5 cellular contexts compared by ENCODE assay signal in the genomic region with DNA sequence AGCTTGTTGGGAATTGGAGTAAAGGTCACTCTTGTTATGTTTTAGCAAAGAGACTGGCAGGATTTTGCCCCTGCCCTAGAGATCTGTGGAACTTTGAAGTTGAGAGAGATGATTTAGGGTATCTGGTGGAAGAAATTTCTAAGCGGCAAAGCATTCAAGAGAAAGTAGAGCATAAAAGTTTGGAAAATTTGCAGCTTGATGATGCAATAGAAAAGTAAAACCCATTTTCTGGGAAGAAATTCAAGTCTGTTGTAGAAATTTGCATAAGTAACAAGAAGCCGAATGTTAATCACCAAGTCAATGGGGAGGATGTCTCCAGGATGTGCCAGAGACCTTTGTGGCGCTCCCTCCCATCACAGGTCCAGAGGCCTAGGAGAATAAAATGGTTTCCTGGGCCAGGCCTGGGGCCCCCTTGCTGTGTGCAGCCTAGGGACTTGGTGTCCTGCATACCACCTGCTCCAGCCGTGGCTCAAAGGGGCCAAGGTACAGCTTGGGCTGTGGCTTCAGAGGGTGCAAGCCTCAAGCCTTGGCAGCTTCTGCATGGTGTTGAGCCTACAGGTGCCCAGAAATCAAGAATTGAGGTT.
DNase-seq lines count a peak whose midpoint lies in the region; ATAC-seq, FAIRE-seq and TF ChIP-seq lines count a peak whose summit lies in the region.
"Not testable (repeated sequence)": the region's sequence is repeated elsewhere in the genome, so short reads cannot be mapped to it uniquely, and the experiment has no call there.

No MANE protein-coding gene starts in this region.

- not testable (repeated sequence) for H2AFZ ChIP-seq in K562 (ENCODE audit: low read depth, low read length); HepG2 (ENCODE audit: low read length)

- H3K27me3 ChIP-seq in K562 (ENCODE audit: control insufficient read depth in 2 of 2, insufficient read depth in 2 of 2, low read length in 2 of 2); HepG2 (ENCODE audit: control insufficient read depth in 1 of 2, insufficient read depth in 2 of 2, low read length in 2 of 2): not testable (repeated sequence)

- TF ChIP-seq CTCF in A549 (IDR thresholded peaks at IDR 0.05); HEK293 (tag by site-specific recombination; IDR thresholded peaks at IDR 0.05); K562 (IDR thresholded peaks at IDR 0.05 in 2 of 3, conservative IDR thresholded peaks at IDR 0.05 in 1 of 3; ENCODE audit: insufficient read depth in 2 of 3, low read depth in 1 of 3, low read length in 3 of 3); endothelial cell (IDR thresholded peaks at IDR 0.05; ENCODE audit: unreplicated experiment); HepG2 (CRISPR knock-in tag; IDR thresholded peaks at IDR 0.05): not testable (repeated sequence)

- not testable (repeated sequence) for DNase-seq in A549 (ENCODE audit: low read depth in 1 of 2, low spot score in 1 of 2); K562 (ENCODE audit: extremely low read depth in 1 of 4, low spot score in 3 of 4); endothelial cell (ENCODE audit: low spot score); HepG2 (ENCODE audit: low spot score)

- not testable (repeated sequence) for H3K9me3 Mint-ChIP-seq in endothelial cell (ENCODE audit: unreplicated experiment)

- H3K27me3 Mint-ChIP-seq in endothelial cell (ENCODE audit: unreplicated experiment) = not testable (repeated sequence)

- not testable (repeated sequence) for BruUV-seq in K562 (replicated peaks; lab: Mats Ljungman, UMichigan); HepG2 (replicated peaks; lab: Mats Ljungman, UMichigan)

- H3K9ac ChIP-seq in K562 (ENCODE audit: insufficient read depth in 1 of 2, low read depth in 2 of 2, low read length in 2 of 2); HepG2 (ENCODE audit: insufficient read depth, low read depth, low read length): not testable (repeated sequence)

- not testable (repeated sequence) for FAIRE-seq in A549 (lab: Jason Lieb, UNC); K562 (lab: Jason Lieb, UNC); HepG2 (lab: Jason Lieb, UNC)

- TF ChIP-seq POLR2A in A549 (IDR thresholded peaks at IDR 0.05; ENCODE audit: low read length); K562 (conservative IDR thresholded peaks at IDR 0.05); HepG2 (IDR thresholded peaks at IDR 0.05; ENCODE audit: insufficient read depth in 1 of 2, low read depth in 2 of 2, low read length in 2 of 2): not testable (repeated sequence)

- not testable (repeated sequence) for H3K9me1 ChIP-seq in K562 (ENCODE audit: control insufficient read depth, insufficient read depth, low read length)

- H3K4me2 ChIP-seq in A549; K562 (ENCODE audit: insufficient read depth, low read length); HepG2 (ENCODE audit: low read depth, low read length): not testable (repeated sequence)

- POLR2A ChIA-PET in A549 (lab: Yijun Ruan, JAX); HEK293 (lab: Yijun Ruan, JAX); HepG2 (lab: Yijun Ruan, JAX): not testable (repeated sequence)
- POLR2A ChIA-PET in K562 (lab: Yijun Ruan, JAX) = interaction anchor here (1.0 kb wide), 1 partner anchor 196 kb away, joined by 3 read pairs; no protein-coding TSS in a partner anchor

- TF ChIP-seq EP300 in A549 (IDR thresholded peaks at IDR 0.05); K562 (IDR thresholded peaks at IDR 0.05; ENCODE audit: low read length); HepG2 (IDR thresholded peaks at IDR 0.05; ENCODE audit: low read depth in 2 of 2, low read length in 2 of 2); HepG2 (CRISPR knock-in tag; IDR thresholded peaks at IDR 0.05; ENCODE audit: borderline replicate concordance): not testable (repeated sequence)

- peaks cover 27% of the 10 kb centered on the region for H3K36me3 Mint-ChIP-seq in endothelial cell (ENCODE audit: low read depth, unreplicated experiment)

- peaks cover 11% of the 10 kb centered on the region; the same call in 2 of the 3 replicates for H3K9me3 ChIP-seq in A549
- not testable (repeated sequence) for H3K9me3 ChIP-seq in HEK293 (ENCODE audit: control insufficient read depth, insufficient read depth, low read depth, low read length); K562 (replicated peaks; ENCODE audit: control insufficient read depth, insufficient read depth, low read depth, low read length)
- H3K9me3 ChIP-seq in HepG2 (ENCODE audit: low read length) = peaks cover 13% of the 10 kb centered on the region

- WGBS in A549 (ENCODE audit: missing lambda C conversion rate) = 98% methylated on average over 4 of the region's 4 CpGs
- 97% methylated on average over 4 of the region's 4 CpGs for WGBS in K562 (ENCODE audit: insufficient coverage, low coverage, missing lambda C conversion rate)
- 100% methylated on average over 3 of the region's 4 CpGs for WGBS in HepG2 (ENCODE audit: low lambda C conversion rate)

- not testable (repeated sequence) for H4K20me1 ChIP-seq in K562 (replicated peaks; ENCODE audit: control insufficient read depth, insufficient read depth, low read length); HepG2 (ENCODE audit: insufficient read depth, low read length)

- H3K79me2 ChIP-seq in K562 (ENCODE audit: control insufficient read depth, insufficient read depth, low read length); HepG2 (ENCODE audit: insufficient read depth, low read length): not testable (repeated sequence)

- H3K4me3 Mint-ChIP-seq in endothelial cell (ENCODE audit: unreplicated experiment) = peak overlapping the region; percentile 19

- CTCF ChIA-PET in A549 (lab: Yijun Ruan, JAX) = interaction anchor here (1.2 to 1.5 kb wide), 3 partner anchors 10 to 241 kb away, joined by 3 to 5 read pairs (median 3); no protein-coding TSS in a partner anchor
- CTCF ChIA-PET in HEK293 (lab: Yijun Ruan, JAX); K562 (lab: Yijun Ruan, JAX; ENCODE audit: low intra/inter-chr PET ratio); HepG2 (lab: Yijun Ruan, JAX; ENCODE audit: low intra/inter-chr PET ratio, low total read pairs): not testable (repeated sequence)

- not testable (repeated sequence) for H3K27ac Mint-ChIP-seq in endothelial cell (ENCODE audit: unreplicated experiment)

- ATAC-seq in A549, K562, HepG2: not testable (repeated sequence)

- H3K36me3 ChIP-seq in HEK293 (ENCODE audit: control insufficient read depth in 2 of 2, insufficient read depth in 1 of 2, low read length in 2 of 2); K562 (ENCODE audit: control insufficient read depth, insufficient read depth, low read length); HepG2 (replicated peaks in 1 of 2; ENCODE audit: control insufficient read depth in 1 of 2, insufficient read depth in 2 of 2, low read length in 2 of 2): not testable (repeated sequence)

- peaks cover 21% of the 10 kb centered on the region for H3K4me1 ChIP-seq in A549
- H3K4me1 ChIP-seq in HEK293 (ENCODE audit: control insufficient read depth, insufficient read depth, low read length); K562 (replicated peaks in 1 of 2; ENCODE audit: control insufficient read depth in 2 of 2, insufficient read depth in 2 of 2, low read length in 2 of 2): not testable (repeated sequence)
- H3K4me1 ChIP-seq in HepG2 (ENCODE audit: insufficient read depth, low read length) = peaks cover 27% of the 10 kb centered on the region

- not testable (repeated sequence) for H3K27ac ChIP-seq in A549; HEK293 (ENCODE audit: extremely low read depth, low read depth, low read length); K562 (ENCODE audit: extremely low read depth, low read depth, low read length); HepG2 (ENCODE audit: extremely low read length, insufficient read depth, low read length)

- in situ Hi-C loops in K562 (cut with MboI); HepG2 (cut with HindIII; ENCODE audit: extremely low pct_ligation_motif_present, low pct_unique_long_range_greater_than_20kb): not testable (repeated sequence)

- intact Hi-C loops in K562 (cut with micrococcal nuclease); HepG2 (cut with micrococcal nuclease; ENCODE audit: unreplicated experiment): not testable (repeated sequence)

- not testable (repeated sequence) for TF ChIP-seq RAD21 in A549 (conservative IDR thresholded peaks at IDR 0.05 in 1 of 2, IDR thresholded peaks at IDR 0.05 in 1 of 2); K562 (CRISPR knock-in tag; conservative IDR thresholded peaks at IDR 0.05 in 1 of 2, IDR thresholded peaks at IDR 0.05 in 1 of 2); HepG2 (CRISPR knock-in tag; IDR thresholded peaks at IDR 0.05)

- not testable (repeated sequence) for H3K4me1 Mint-ChIP-seq in endothelial cell (ENCODE audit: unreplicated experiment)

- H3K4me3 ChIP-seq in A549; HEK293 (ENCODE audit: low read depth, low read length); K562; HepG2 (replicated peaks in 1 of 3; ENCODE audit: insufficient read depth in 1 of 3, low read depth in 2 of 3, low read length in 3 of 3): not testable (repeated sequence)

TF ChIP-seq in A549, 52 proteins besides CTCF, POLR2A, EP300 and RAD21:
- TF ChIP-seq ZFP36 (IDR thresholded peaks at IDR 0.05; ENCODE audit: borderline replicate concordance, partially characterized antibody) = peak; percentile 17

TF ChIP-seq in HEK293, 187 proteins besides CTCF, POLR2A, EP300 and RAD21:
- TF ChIP-seq ZNF585B (tag by site-specific recombination; IDR thresholded peaks at IDR 0.05) = peak; percentile 99

TF ChIP-seq in K562, 482 proteins besides CTCF, POLR2A, EP300 and RAD21 (continues in another document):
- TF ChIP-seq CEBPG (CRISPR knock-in tag; IDR thresholded peaks at IDR 0.05) = not testable (repeated sequence)
- peak in 1 of 2 experiments; percentile 76; a peak in 3 of 4 replicates for TF ChIP-seq CEBPG (tag; conservative IDR thresholded peaks at IDR 0.05 in 1 of 2, IDR thresholded peaks at IDR 0.05 in 1 of 2)

TF ChIP-seq in HepG2, 621 proteins besides CTCF, POLR2A, EP300 and RAD21:
- peak; percentile 19; the same call in 1 of the 2 replicates for TF ChIP-seq CEBPB (IDR thresholded peaks at IDR 0.05; ENCODE audit: borderline replicate concordance, low read depth, low read length)
TF ChIP-seq in HepG2: peak in this region for 1; not testable (repeated sequence) for 620.
